ENCODE assay signal across 25 cellular contexts in genomic region chr2:180495606-180496005, GRCh38.
A peak's percentile ranks its signal among the peaks of the same experiment; 100 is the strongest.
DNase-seq lines count a peak whose midpoint lies in the region; ATAC-seq and TF ChIP-seq lines count a peak whose summit lies in the region.
"Had no signal": no experiment of that assay in that cellular context is flagged by ENCODE, and none has a peak within 500 bp of the region (broad histone marks: within the 10 kb centered on the region; RNA-seq: fewer than 3 reads in every experiment).

No MANE protein-coding gene starts in this region.

- no peak overlapping the region for H3K4me3 ChIP-seq in gastrocnemius medialis
- H3K4me3 ChIP-seq: cardiac muscle cell, pancreas, SJSA1, thoracic aorta had no signal

- intact Hi-C loops in gastrocnemius medialis (cut with DNase I; ENCODE audit: low total_unique reads) = no loop called here

- H3K27ac ChIP-seq in gastrocnemius medialis = no peak overlapping the region
- H3K27ac ChIP-seq: cardiac muscle cell, pancreas, SJSA1, thoracic aorta, VCaP had no signal

- H3K27me3 ChIP-seq in gastrocnemius medialis = no peaks in the 10 kb centered on the region
- H3K27me3 ChIP-seq: cardiac muscle cell, pancreas, SJSA1 had no signal

- no peaks in the 10 kb centered on the region for H3K4me1 ChIP-seq in gastrocnemius medialis
- H3K4me1 ChIP-seq: pancreas, SJSA1 had no signal

- DNase-seq in GM03348 (ENCODE audit: low spot score) = peak; percentile 21
- DNase-seq in NCI-H446 treated with DMSO at 0.1 percent for 48 hours (lab: John Stamatoyannopoulos, UW) = peak; percentile 28
- DNase-seq in fibroblast of gingiva (ENCODE audit: low read depth) = peak; percentile 49
- peak; percentile 22 to 67 for DNase-seq in gastrocnemius medialis
- DNase-seq in SIG-M5 (lab: John Stamatoyannopoulos, UW) = no peak
- no peak for DNase-seq in omental fat pad (ENCODE audit: low spot score)
- DNase-seq: activated CD4-positive, alpha-beta T cell treated with anti-CD3 and anti-CD28 coated beads, Interleukin-2, amount 10 ng/mL, durations not matched to agents 7 days and 5 days; activated CD8-positive, alpha-beta memory T cell treated with anti-CD3 and anti-CD28 coated beads, Interleukin-2, amount 50 U/mL, for 4 hours; activated naive CD8-positive, alpha-beta T cell treated with anti-CD3 and anti-CD28 coated beads, Interleukin-2, amount 50 U/mL, for 24 hours; dermis blood vessel endothelial cell; DMS79 treated with DMSO at 0.1 percent for 48 hours; KBM-7; left cardiac atrium; mesenchymal stem cell; naive thymus-derived CD4-positive, alpha-beta T cell; NCI-H187 treated with DMSO at 0.1 percent for 48 hours; NCI-H2227 treated with DMSO at 0.1 percent for 48 hours; NCI-H774; pancreas had no signal

- TF ChIP-seq CTCF in gastrocnemius medialis (IDR thresholded peaks at IDR 0.05 in 4 of 5, conservative IDR thresholded peaks at IDR 0.05 in 1 of 5) = no peak
- TF ChIP-seq CTCF in omental fat pad (IDR thresholded peaks at IDR 0.05) = no peak

- H3K9me3 ChIP-seq in gastrocnemius medialis = no peaks in the 10 kb centered on the region
- H3K9me3 ChIP-seq: pancreas, SJSA1, thoracic aorta had no signal

- H3K36me3 ChIP-seq in gastrocnemius medialis = no peaks in the 10 kb centered on the region
- H3K36me3 ChIP-seq: cardiac muscle cell, pancreas, SJSA1, thoracic aorta had no signal

- in situ Hi-C loops in gastrocnemius medialis (cut with MboI; ENCODE audit: low sequenced_read_pairs in 4 of 4) = no loop called here

- TF ChIP-seq POLR2A in gastrocnemius medialis (IDR thresholded peaks at IDR 0.05) = no peak

- ATAC-seq in gastrocnemius medialis = peak; percentile 77 to 90
- no peak for ATAC-seq in GM21528 (IDR thresholded peaks at IDR 0.05; ENCODE audit: low FRiP score, unreplicated experiment)
- no peak for ATAC-seq in omental fat pad (ENCODE audit: low FRiP score)
- ATAC-seq: activated naive CD8-positive, alpha-beta T cell treated with anti-CD3 and anti-CD28 coated beads, Interleukin-2, amount 50 U/mL, for 24 hours; CD8-positive, alpha-beta T cell; left cardiac atrium; naive thymus-derived CD4-positive, alpha-beta T cell; pancreas had no signal

Comparison
In these comparisons a context has a peak if more than half of its experiments do, and no peak if none do; other contexts are left out.
1. DNase-seq: peak in GM03348 (single experiment), NCI-H446 treated with DMSO at 0.1 percent for 48 hours (single experiment), fibroblast of gingiva (single experiment) and gastrocnemius medialis (2 of 2); none in SIG-M5 (single experiment) and omental fat pad (single experiment).
2. ATAC-seq: peak in gastrocnemius medialis (2 of 2); none in GM21528 (single experiment) and omental fat pad (single experiment).